33 cellular contexts compared by ENCODE assay signal in genomic region chr3:139311557-139311956, GRCh38.
"Had no signal": no experiment of that assay in that cellular context is flagged by ENCODE, and none has a peak within 500 bp of the region (broad histone marks: within the 10 kb centered on the region; RNA-seq: fewer than 3 reads in every experiment).

No MANE protein-coding gene starts in this region.

- H3K36me3 ChIP-seq: brain microvascular endothelial cell, MG63, SJCRH30 had no signal

- H3K27me3 ChIP-seq: brain microvascular endothelial cell, MG63, SJCRH30 had no signal

- H2AFZ ChIP-seq: PC-9 had no signal

- H3K4me3 ChIP-seq: MG63, PC-9, SJCRH30 had no signal

- H3K9me3 ChIP-seq: MG63, SJCRH30 had no signal

- ATAC-seq: activated T-cell treated with anti-CD3 and anti-CD28 coated beads, Interleukin-2, amount 50 U/mL, for 4 hours had no signal

- H3K27ac ChIP-seq: SJCRH30, VCaP had no signal

- H3K4me1 ChIP-seq: SJCRH30 had no signal

- H3K9me3 Mint-ChIP-seq: activated B cell treated with CpG ODN at 0.5 μM for 24 hours; activated CD4-positive, alpha-beta memory T cell treated with anti-CD3 and anti-CD28 coated beads for 36 hours; activated naive CD8-positive, alpha-beta T cell treated with anti-CD3 and anti-CD28 coated beads for 36 hours; activated T-cell treated with anti-CD3 and anti-CD28 coated beads, Interleukin-2, amount 50 U/mL, for 4 hours; activated T-helper 1 cell treated with anti-CD3 and anti-CD28 coated beads, Interleukin-12 subunit alpha, Interleukin-12 subunit beta, Interleukin-2, Interleukin-4 antibody, amounts not matched to agents 30 ng/mL and 10 ng/mL and 1 ng/mL, durations not matched to agents 14 hours and 24 hours and 36 hours had no signal

- H3K4me2 ChIP-seq: PC-9 had no signal

- DNase-seq: activated B cell treated with CpG ODN at 0.5 μM for 24 hours; activated CD4-positive, alpha-beta memory T cell treated with anti-CD3 and anti-CD28 coated beads for 36 hours; activated CD4-positive, alpha-beta T cell treated with anti-CD3 and anti-CD28 coated beads for 4 hours; activated CD4-positive, alpha-beta T cell treated with anti-CD3 and anti-CD28 coated beads, Interleukin-2, amount 50 U/mL, for 1 hour; activated CD4-positive, CD25-positive, alpha-beta regulatory T cell treated with anti-CD3 and anti-CD28 coated beads, Interleukin-2, amount 50 U/mL, for 72 hours; activated CD8-positive, alpha-beta memory T cell treated with anti-CD3 and anti-CD28 coated beads, Interleukin-2, amount 50 U/mL, for 4 hours; activated naive CD4-positive, alpha-beta T cell; activated naive CD4-positive, alpha-beta T cell treated with anti-CD3 and anti-CD28 coated beads, Interleukin-2, amount 50 U/mL, for 16 hours; activated naive CD8-positive, alpha-beta T cell treated with anti-CD3 and anti-CD28 coated beads for 36 hours; activated T-cell treated with anti-CD3 and anti-CD28 coated beads for 4 hours; activated T-cell treated with anti-CD3 and anti-CD28 coated beads, Interleukin-2, amount 50 U/mL, for 4 hours; amniotic stem cell; aorta; brain microvascular endothelial cell; central memory CD4-positive, alpha-beta T cell; MG63; MV-4-11; NCI-H1092; NCI-H1436 treated with DMSO at 0.1 percent for 48 hours; NCI-H1694 treated with DMSO at 0.1 percent for 48 hours; NCI-H2029; NCI-H345; NCI-H524 treated with DMSO at 0.1 percent for 48 hours; PC-9; SHP77; SJCRH30; SW 1271; T-helper 1 cell; T-helper 2 cell; T-helper 9 cell had no signal

- H3K27ac Mint-ChIP-seq: activated B cell treated with CpG ODN at 0.5 μM for 24 hours; activated CD4-positive, alpha-beta memory T cell treated with anti-CD3 and anti-CD28 coated beads for 36 hours; activated naive CD8-positive, alpha-beta T cell treated with anti-CD3 and anti-CD28 coated beads for 36 hours; activated T-helper 1 cell treated with anti-CD3 and anti-CD28 coated beads, Interleukin-12 subunit alpha, Interleukin-12 subunit beta, Interleukin-2, Interleukin-4 antibody, amounts not matched to agents 30 ng/mL and 10 ng/mL and 1 ng/mL, durations not matched to agents 14 hours and 24 hours and 36 hours had no signal

- FAIRE-seq: colon had no signal

- H3K36me3 Mint-ChIP-seq: activated CD4-positive, alpha-beta memory T cell treated with anti-CD3 and anti-CD28 coated beads for 36 hours; activated naive CD8-positive, alpha-beta T cell treated with anti-CD3 and anti-CD28 coated beads for 36 hours had no signal

- H3K4me1 Mint-ChIP-seq: activated B cell treated with CpG ODN at 0.5 μM for 24 hours; activated naive CD8-positive, alpha-beta T cell treated with anti-CD3 and anti-CD28 coated beads for 36 hours had no signal

- H3K4me3 Mint-ChIP-seq: activated B cell treated with CpG ODN at 0.5 μM for 24 hours; activated CD4-positive, alpha-beta memory T cell treated with anti-CD3 and anti-CD28 coated beads for 36 hours; activated naive CD8-positive, alpha-beta T cell treated with anti-CD3 and anti-CD28 coated beads for 36 hours; activated T-cell treated with anti-CD3 and anti-CD28 coated beads, Interleukin-2, amount 50 U/mL, for 4 hours; activated T-helper 1 cell treated with anti-CD3 and anti-CD28 coated beads, Interleukin-12 subunit alpha, Interleukin-12 subunit beta, Interleukin-2, Interleukin-4 antibody, amounts not matched to agents 30 ng/mL and 10 ng/mL and 1 ng/mL, durations not matched to agents 14 hours and 24 hours and 36 hours had no signal
